ENCODE assay signal across 9 cellular contexts in genomic region chr11:405976-406795, GRCh38. TPM values are rescaled to one million over a fixed set of nuclear protein-coding genes. Genes with fewer than 3 reads are reported as not detected.
DNase-seq lines count a peak whose midpoint lies in the region; ATAC-seq and TF ChIP-seq lines count a peak whose summit lies in the region.
"Had no signal": no experiment of that assay in that cellular context is flagged by ENCODE, and none has a peak within 500 bp of the region (broad histone marks: within the 10 kb centered on the region; RNA-seq: fewer than 3 reads in every experiment).

No MANE protein-coding gene starts in this region.

- H3K9me3 Mint-ChIP-seq in activated naive CD4-positive, alpha-beta T cell treated with anti-CD3 and anti-CD28 coated beads for 36 hours = no peaks in the 10 kb centered on the region

- H3K4me3 ChIP-seq in dorsolateral prefrontal cortex (peak overlapping the region; percentile 42 to 80 (median 68)), mononuclear cell (ENCODE audit: low read length) (peak overlapping the region; percentile 26), vagina (peak overlapping the region; percentile 47 to 52)

- H3K4me3 Mint-ChIP-seq in activated naive CD4-positive, alpha-beta T cell treated with anti-CD3 and anti-CD28 coated beads for 36 hours = peak overlapping the region; percentile 58

- peaks cover 1% of the 10 kb centered on the region for H3K36me3 Mint-ChIP-seq in activated naive CD4-positive, alpha-beta T cell treated with anti-CD3 and anti-CD28 coated beads for 36 hours (ENCODE audit: low read depth)

- DNase-seq in activated naive CD4-positive, alpha-beta T cell treated with anti-CD3 and anti-CD28 coated beads for 36 hours = no peak
- no peak for DNase-seq in activated naive CD4-positive, alpha-beta T cell treated with anti-CD3 and anti-CD28 coated beads, Interleukin-2, amount 50 U/mL, for 16 hours
- DNase-seq in dorsolateral prefrontal cortex = no peak
- no peak for DNase-seq in vagina (ENCODE audit: extremely low spot score in 2 of 2)
- DNase-seq in NCI-H82 treated with DMSO at 0.1 percent for 48 hours (lab: John Stamatoyannopoulos, UW; ENCODE audit: unreplicated experiment) = no peak

- H3K4me1 Mint-ChIP-seq in activated naive CD4-positive, alpha-beta T cell treated with anti-CD3 and anti-CD28 coated beads for 36 hours (ENCODE audit: low read depth) = peaks cover 2% of the 10 kb centered on the region

- no peak for TF ChIP-seq CTCF in dorsolateral prefrontal cortex (IDR thresholded peaks at IDR 0.05 in 54 of 56, conservative IDR thresholded peaks at IDR 0.05 in 2 of 56; ENCODE audit: low read depth in 1 of 56, partially characterized antibody in 56 of 56)
- no peak for TF ChIP-seq CTCF in vagina (IDR thresholded peaks at IDR 0.05)

- intact Hi-C loops in activated naive CD4-positive, alpha-beta T cell treated with anti-CD3 and anti-CD28 coated beads for 36 hours (cut with micrococcal nuclease) = loop anchor here (2.0 kb wide), 1 partner anchor 137 kb away; no protein-coding TSS in a partner anchor
- intact Hi-C loops in dorsolateral prefrontal cortex (cut with DNase I) = loop anchor here in 1 of 2 donors (5.0 kb wide), 2 partner anchors 41 to 101 kb away; partner anchors contain the start of gene RNH1
- intact Hi-C loops in vagina (cut with DNase I) = no loop called here

- peaks cover 0 to 16% of the 10 kb centered on the region in 2 donors for H3K36me3 ChIP-seq in vagina

- ATAC-seq in GM18861 (IDR thresholded peaks at IDR 0.05; ENCODE audit: unreplicated experiment) (no peak), GM18519 (IDR thresholded peaks at IDR 0.05; ENCODE audit: low FRiP score, unreplicated experiment) (no peak)

- H3K9me3 ChIP-seq in mononuclear cell (ENCODE audit: low read depth, low read length) = no peaks in the 10 kb centered on the region
- H3K9me3 ChIP-seq in vagina = no peaks in the 10 kb centered on the region

- H3K27me3 Mint-ChIP-seq in activated naive CD4-positive, alpha-beta T cell treated with anti-CD3 and anti-CD28 coated beads for 36 hours (ENCODE audit: low read depth) = no peaks in the 10 kb centered on the region

- no peak overlapping the region for H3K27ac Mint-ChIP-seq in activated naive CD4-positive, alpha-beta T cell treated with anti-CD3 and anti-CD28 coated beads for 36 hours

- CTCF ChIA-PET in activated naive CD4-positive, alpha-beta T cell treated with anti-CD3 and anti-CD28 coated beads for 36 hours (lab: Charles Lee) = interaction anchor here (1.5 to 2.4 kb wide), 4 partner anchors 10 to 113 kb away, joined by 3 to 21 read pairs (median 6); partner anchors contain the start of gene PTDSS2

- peak overlapping the region in 43 of 59 donors; percentile 9 to 86 (median 58) for H3K27ac ChIP-seq in dorsolateral prefrontal cortex
- H3K27ac ChIP-seq in vagina = peak overlapping the region; percentile 57

- TF ChIP-seq POLR2A in vagina (IDR thresholded peaks at IDR 0.05) = no peak

- H3K4me1 ChIP-seq in mononuclear cell (ENCODE audit: insufficient read depth, low read length) (peaks cover 18% of the 10 kb centered on the region), vagina (peaks cover 22% of the 10 kb centered on the region)

- H3K27me3 ChIP-seq in dorsolateral prefrontal cortex (peaks cover 0 to 11% (median 0%) of the 10 kb centered on the region in 45 donors), mononuclear cell (ENCODE audit: insufficient read depth, low read length) (peaks cover 3% of the 10 kb centered on the region), vagina (no peaks in the 10 kb centered on the region)

RNA-seq across cellular contexts. Expression of gene SIGIRR, which starts 8.6 kb away (rescaled TPM):
- 10 to 100 TPM; 38.0 to 38.8 TPM for total RNA-seq in activated naive CD4-positive, alpha-beta T cell treated with anti-CD3 and anti-CD28 coated beads for 36 hours
- total RNA-seq in dorsolateral prefrontal cortex (10 to 100 TPM; 13.7 to 52.3 (median 29.2) TPM), mononuclear cell (50.9 TPM), vagina (48.1 TPM)

RNA-seq across cellular contexts. Expression of gene PKP3, which starts 12.2 kb away (rescaled TPM):
- not detected for total RNA-seq in activated naive CD4-positive, alpha-beta T cell treated with anti-CD3 and anti-CD28 coated beads for 36 hours
- total RNA-seq in dorsolateral prefrontal cortex = 1 to 10 TPM in 96 of 120 experiments, under 1 TPM in 22, not detected in 2; 0.29 to 5.2 (median 1.7) TPM
- total RNA-seq in mononuclear cell = not detected
- total RNA-seq in vagina = 117 TPM
- total RNA-seq: frontal cortex had no signal

RNA-seq across cellular contexts. Expression of gene ANO9, which starts 35.6 kb away (rescaled TPM):
- 10 to 100 TPM; 28.9 to 31.0 TPM for total RNA-seq in activated naive CD4-positive, alpha-beta T cell treated with anti-CD3 and anti-CD28 coated beads for 36 hours
- total RNA-seq in dorsolateral prefrontal cortex = under 1 TPM in 21 of 120 experiments, not detected in 99; 0.08 to 0.70 (median 0.20) TPM
- 19.9 TPM for total RNA-seq in mononuclear cell
- 12.0 TPM for total RNA-seq in vagina
- total RNA-seq: frontal cortex had no signal

RNA-seq across cellular contexts. Expression of gene B4GALNT4, which starts 36.9 kb away (rescaled TPM):
- total RNA-seq in activated naive CD4-positive, alpha-beta T cell treated with anti-CD3 and anti-CD28 coated beads for 36 hours = 1 to 10 TPM; 4.1 to 5.2 TPM
- total RNA-seq in dorsolateral prefrontal cortex (100 to 1,000 TPM in 116 of 120 experiments, 10 to 100 TPM in 4; 81.4 to 330 (median 132) TPM), mononuclear cell (0.21 TPM), vagina (15.5 TPM)

RNA-seq across cellular contexts. Expression of gene PTDSS2, which starts 43.9 kb away (rescaled TPM):
- 10 to 100 TPM; 12.1 to 15.0 TPM for total RNA-seq in activated naive CD4-positive, alpha-beta T cell treated with anti-CD3 and anti-CD28 coated beads for 36 hours
- total RNA-seq in dorsolateral prefrontal cortex = 10 to 100 TPM; 32.5 to 82.7 (median 53.2) TPM
- total RNA-seq in mononuclear cell = 8.8 TPM
- total RNA-seq in vagina = 36.1 TPM

Comparison
In these comparisons a context has a peak if more than half of its experiments do, and no peak if none do; other contexts are left out.
1. RNA of gene PKP3, which starts 12.2 kb away (total RNA-seq): 117 TPM in vagina (single experiment); 0.29 to 5.2 TPM in dorsolateral prefrontal cortex, not detected in mononuclear cell (single experiment) and not detected in activated naive CD4-positive, alpha-beta T cell treated with anti-CD3 and anti-CD28 coated beads for 36 hours; every median in the first group is over 10 times any median in the second.
2. Peak in every context shown above with its lines, with median percentiles within 50 percentile points of each other: H3K4me3 ChIP-seq.